ENCODE assay signal across 20 cellular contexts in the genomic region with DNA sequence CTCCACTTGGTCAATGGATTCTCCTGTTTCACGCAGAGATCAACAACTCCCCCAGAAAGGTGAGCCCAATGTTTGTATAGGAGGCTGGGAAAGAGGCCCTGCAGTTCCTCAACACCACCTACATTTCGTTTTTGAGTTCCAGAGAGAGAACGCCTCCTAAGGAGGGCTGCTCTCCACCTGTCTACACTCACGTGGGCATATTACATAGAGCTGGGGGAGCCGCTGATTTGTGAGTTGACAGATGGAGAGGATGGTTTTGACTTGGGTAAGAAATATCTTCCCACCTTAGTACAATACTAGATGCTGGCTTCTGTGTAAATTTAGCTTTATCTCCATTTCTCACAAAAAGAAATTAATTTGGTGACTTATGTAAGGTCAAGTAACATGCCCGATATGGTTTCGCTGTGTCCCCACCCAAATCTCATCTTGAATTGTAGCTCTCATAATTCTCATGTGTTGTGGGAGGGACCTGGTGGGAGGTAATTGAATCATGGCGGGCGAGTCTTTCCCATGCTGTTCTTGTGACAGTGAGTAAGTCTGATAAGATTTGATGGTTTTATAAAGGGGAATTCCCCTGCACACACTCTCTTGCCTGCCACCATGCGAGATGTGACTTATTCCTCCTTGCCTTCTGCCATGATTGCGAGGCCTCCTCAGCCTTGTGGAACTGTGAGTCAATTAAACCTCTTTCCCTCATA.
DNase-seq lines count a peak whose midpoint lies in the region; ATAC-seq and TF ChIP-seq lines count a peak whose summit lies in the region.
"Had no signal": no experiment of that assay in that cellular context is flagged by ENCODE, and none has a peak within 500 bp of the region (broad histone marks: within the 10 kb centered on the region; RNA-seq: fewer than 3 reads in every experiment).

No MANE protein-coding gene starts in this region.

- H3K9me3 ChIP-seq in colonic mucosa: no peaks in the 10 kb centered on the region
- H3K9me3 ChIP-seq: BE2C, Caco-2 had no signal

- intact Hi-C loops in colonic mucosa (cut with DNase I): no loop called here

- no peaks in the 10 kb centered on the region for H3K27me3 ChIP-seq in colonic mucosa
- H3K27me3 ChIP-seq: BE2C had no signal

- no peaks in the 10 kb centered on the region for H3K36me3 ChIP-seq in colonic mucosa
- H3K36me3 ChIP-seq: BE2C had no signal

- H3K4me1 Mint-ChIP-seq in osteocyte (ENCODE audit: unreplicated experiment): peaks cover 7% of the 10 kb centered on the region

- ATAC-seq in GM21423 (IDR thresholded peaks at IDR 0.05; ENCODE audit: unreplicated experiment): no peak
- no peak for ATAC-seq in HG03457 (IDR thresholded peaks at IDR 0.05; ENCODE audit: unreplicated experiment)
- no peak for ATAC-seq in left lobe of liver
- ATAC-seq: GM12878, HCT116, K562 had no signal

- peak; percentile 55 for DNase-seq in A172 (ENCODE audit: low spot score)
- peak; percentile 27 for DNase-seq in Daoy (ENCODE audit: low read depth)
- peak; percentile 4 for DNase-seq in colonic mucosa
- peak; percentile 15 for DNase-seq in osteocyte (ENCODE audit: extremely low spot score, unreplicated experiment)
- no peak for DNase-seq in left lobe of liver (ENCODE audit: low spot score)
- DNase-seq: ACHN; BE2C; Caco-2; CD4-positive, alpha-beta T cell; DMS79; GOT3; H7; HFFc6; IMR-90 had no signal

- no peaks in the 10 kb centered on the region for H3K9me3 Mint-ChIP-seq in osteocyte (ENCODE audit: unreplicated experiment)
- H3K9me3 Mint-ChIP-seq: CD4-positive, alpha-beta T cell had no signal

- no peak overlapping the region for H3K9ac ChIP-seq in colonic mucosa (ENCODE audit: low read depth in 2 of 2, low read length in 2 of 2)

- H3K4me1 ChIP-seq in colonic mucosa: no peaks in the 10 kb centered on the region
- H3K4me1 ChIP-seq: Caco-2 had no signal

- H3K4me3 ChIP-seq in colonic mucosa: no peak overlapping the region
- H3K4me3 ChIP-seq: GM12878, K562 had no signal

- H3K27ac ChIP-seq in colonic mucosa: no peak overlapping the region
- H3K27ac ChIP-seq: C4-2B had no signal

- no peaks in the 10 kb centered on the region for H3K27me3 Mint-ChIP-seq in osteocyte (ENCODE audit: unreplicated experiment)
- H3K27me3 Mint-ChIP-seq: CD4-positive, alpha-beta T cell had no signal

- TF ChIP-seq CTCF in colonic mucosa (IDR thresholded peaks at IDR 0.05) (no peak), osteocyte (IDR thresholded peaks at IDR 0.05) (no peak)

- H3K36me3 Mint-ChIP-seq in osteocyte (ENCODE audit: unreplicated experiment): no peaks in the 10 kb centered on the region

- H3K4me3 Mint-ChIP-seq in osteocyte (ENCODE audit: unreplicated experiment): no peak overlapping the region
- H3K4me3 Mint-ChIP-seq: CD4-positive, alpha-beta T cell; HFFc6 had no signal

- no peak overlapping the region for H3K27ac Mint-ChIP-seq in osteocyte (ENCODE audit: unreplicated experiment)
- H3K27ac Mint-ChIP-seq: CD4-positive, alpha-beta T cell; HFFc6 had no signal
